ENCODE assay signal across 10 cellular contexts in genomic region chr5:82406200-82406773, GRCh38.
DNase-seq lines count a peak whose midpoint lies in the region; ATAC-seq and TF ChIP-seq lines count a peak whose summit lies in the region.
"Had no signal": no experiment of that assay in that cellular context is flagged by ENCODE, and none has a peak within 500 bp of the region (broad histone marks: within the 10 kb centered on the region; RNA-seq: fewer than 3 reads in every experiment).

No MANE protein-coding gene starts in this region.

- H3K79me2 ChIP-seq in Karpas-422 (ENCODE audit: low read length) = no peaks in the 10 kb centered on the region

- H3K36me3 Mint-ChIP-seq in natural killer cell = no peaks in the 10 kb centered on the region

- ATAC-seq in gastrocnemius medialis (peak; percentile 70 to 74), natural killer cell (no peak)

- in situ Hi-C loops in gastrocnemius medialis (cut with MboI; ENCODE audit: low sequenced_read_pairs in 4 of 4) = no loop called here
- in situ Hi-C loops in ACHN (cut with HindIII; ENCODE audit: low pct_ligation_motif_present, low pct_unique_long_range_greater_than_20kb, low sequenced_read_pairs) = no loop called here

- H3K4me3 ChIP-seq in SJSA1 (no peak overlapping the region), fibroblast of pulmonary artery (replicated peaks; ENCODE audit: low read depth, low read length) (no peak overlapping the region), gastrocnemius medialis (no peak overlapping the region), Karpas-422 (ENCODE audit: low read length) (no peak overlapping the region)

- peak; percentile 94 for DNase-seq in H4 (ENCODE audit: low spot score)
- peak; percentile 70 to 85 for DNase-seq in SJSA1 (ENCODE audit: low read depth in 1 of 2, low spot score in 2 of 2)
- peak; percentile 95 for DNase-seq in fibroblast of pulmonary artery (ENCODE audit: low read depth)
- DNase-seq in gastrocnemius medialis = no peak
- DNase-seq in ACHN = no peak
- no peak for DNase-seq in natural killer cell
- DNase-seq in posterior vena cava (ENCODE audit: low spot score) = no peak
- no peak for DNase-seq in Karpas-422
- DNase-seq: activated T-cell treated with anti-CD3 and anti-CD28 coated beads for 4 hours had no signal

- H2AFZ ChIP-seq in Karpas-422 (ENCODE audit: low read length) = no peak overlapping the region

- no peak for TF ChIP-seq POLR2A in gastrocnemius medialis (IDR thresholded peaks at IDR 0.05)

- no peak overlapping the region for H3K4me3 Mint-ChIP-seq in natural killer cell
- H3K4me3 Mint-ChIP-seq: stimulated activated naive CD8-positive, alpha-beta T cell treated with anti-CD3 and anti-CD28 coated beads, Interleukin-15, Interleukin-2, amounts not matched to agents 100 ng/mL and 50 ng/mL, for 24 hours had no signal

- no peaks in the 10 kb centered on the region for H3K27me3 Mint-ChIP-seq in natural killer cell (ENCODE audit: low read depth in 2 of 2)
- H3K27me3 Mint-ChIP-seq: stimulated activated naive CD8-positive, alpha-beta T cell treated with anti-CD3 and anti-CD28 coated beads, Interleukin-15, Interleukin-2, amounts not matched to agents 100 ng/mL and 50 ng/mL, for 24 hours had no signal

- H3K27ac Mint-ChIP-seq in natural killer cell = no peak overlapping the region
- H3K27ac Mint-ChIP-seq: stimulated activated naive CD8-positive, alpha-beta T cell treated with anti-CD3 and anti-CD28 coated beads, Interleukin-15, Interleukin-2, amounts not matched to agents 100 ng/mL and 50 ng/mL, for 24 hours had no signal

- H3K9ac ChIP-seq in Karpas-422 (ENCODE audit: low read length) = no peak overlapping the region

- no peaks in the 10 kb centered on the region for H3K9me2 ChIP-seq in Karpas-422 (replicated peaks; ENCODE audit: insufficient read depth, low read length)

- H3K4me1 Mint-ChIP-seq in natural killer cell = no peaks in the 10 kb centered on the region

- no peak for TF ChIP-seq CTCF in fibroblast of pulmonary artery (IDR thresholded peaks at IDR 0.05; ENCODE audit: low read length, missing control alignments)
- TF ChIP-seq CTCF in gastrocnemius medialis (IDR thresholded peaks at IDR 0.05 in 4 of 5, conservative IDR thresholded peaks at IDR 0.05 in 1 of 5) = no peak
- no peak for TF ChIP-seq CTCF in natural killer cell (IDR thresholded peaks at IDR 0.05)

- H3K36me3 ChIP-seq in SJSA1 = no peaks in the 10 kb centered on the region
- H3K36me3 ChIP-seq in gastrocnemius medialis = no peaks in the 10 kb centered on the region
- no peaks in the 10 kb centered on the region for H3K36me3 ChIP-seq in Karpas-422 (ENCODE audit: insufficient read depth, low read length)

- peaks cover 8% of the 10 kb centered on the region for H3K9me3 ChIP-seq in SJSA1 (replicated peaks)
- no peaks in the 10 kb centered on the region for H3K9me3 ChIP-seq in gastrocnemius medialis
- H3K9me3 ChIP-seq in Karpas-422 (ENCODE audit: low read length) = no peaks in the 10 kb centered on the region

- no peaks in the 10 kb centered on the region for H3K9me3 Mint-ChIP-seq in natural killer cell
- H3K9me3 Mint-ChIP-seq: stimulated activated naive CD8-positive, alpha-beta T cell treated with anti-CD3 and anti-CD28 coated beads, Interleukin-15, Interleukin-2, amounts not matched to agents 100 ng/mL and 50 ng/mL, for 24 hours had no signal

- H3K27me3 ChIP-seq in SJSA1 (replicated peaks) = no peaks in the 10 kb centered on the region
- H3K27me3 ChIP-seq in gastrocnemius medialis = no peaks in the 10 kb centered on the region
- no peaks in the 10 kb centered on the region for H3K27me3 ChIP-seq in Karpas-422 (ENCODE audit: low read length)

- H3K27ac ChIP-seq in SJSA1 (peak overlapping the region; percentile 99), gastrocnemius medialis (peak overlapping the region; percentile 9 to 42 (median 21)), Karpas-422 (ENCODE audit: low read length) (no peak overlapping the region)

- intact Hi-C loops in gastrocnemius medialis (cut with DNase I; ENCODE audit: low total_unique reads) (no loop called here), natural killer cell (cut with micrococcal nuclease) (no loop called here), posterior vena cava (cut with DNase I) (no loop called here)

- H4K20me1 ChIP-seq in Karpas-422 (ENCODE audit: insufficient read depth, low read depth, low read length) = no peaks in the 10 kb centered on the region

- peaks cover 29% of the 10 kb centered on the region for H3K4me1 ChIP-seq in SJSA1 (replicated peaks)
- H3K4me1 ChIP-seq in gastrocnemius medialis = no peaks in the 10 kb centered on the region
- H3K4me1 ChIP-seq in Karpas-422 (ENCODE audit: low read length) = no peaks in the 10 kb centered on the region

- no peak overlapping the region for H3K4me2 ChIP-seq in Karpas-422 (ENCODE audit: low read depth, low read length, poor library complexity, severe bottlenecking)

Comparison
In these comparisons a context has a peak if more than half of its experiments do, and no peak if none do; other contexts are left out.
1. DNase-seq: peak in H4 (single experiment), SJSA1 (2 of 2) and fibroblast of pulmonary artery (single experiment); none in gastrocnemius medialis (0 of 2), ACHN (single experiment), natural killer cell (single experiment), posterior vena cava (single experiment) and Karpas-422 (single experiment).
2. ATAC-seq: peak in gastrocnemius medialis (2 of 2); none in natural killer cell (0 of 3).